ENCODE assay signal across 16 cellular contexts in genomic region chr20:63070301-63070625, GRCh38.
"Had no signal": no experiment of that assay in that cellular context is flagged by ENCODE, and none has a peak within 500 bp of the region (broad histone marks: within the 10 kb centered on the region; RNA-seq: fewer than 3 reads in every experiment).

No MANE protein-coding gene starts in this region.

- H3K27ac Mint-ChIP-seq: natural killer cell treated with Interleukin-12 subunit alpha and Interleukin-12 subunit beta and Interleukin-15 and Interleukin-18, amount 100 ng/mL, for 72 hours; neural progenitor cell; progenitor cell of endocrine pancreas had no signal

- H3K9me3 Mint-ChIP-seq: natural killer cell treated with Interleukin-12 subunit alpha and Interleukin-12 subunit beta and Interleukin-15 and Interleukin-18, amount 100 ng/mL, for 72 hours had no signal

- H3K36me3 Mint-ChIP-seq: natural killer cell treated with Interleukin-12 subunit alpha and Interleukin-12 subunit beta and Interleukin-15 and Interleukin-18, amount 100 ng/mL, for 72 hours had no signal

- DNase-seq: cortex of kidney; effector CD8-positive, alpha-beta T cell; foreskin melanocyte; kidney glomerular epithelial cell; stimulated activated CD4-positive, alpha-beta T cell treated with anti-CD3 and anti-CD28 coated beads, Interleukin-2, amount 100 ng/mL, for 24 hours; stimulated activated CD4-positive, alpha-beta T cell treated with anti-CD3 and anti-CD28 coated beads, Interleukin-4, amount 100 ng/mL, for 4 hours; stimulated activated naive CD4-positive, alpha-beta T cell; transverse colon had no signal

- H3K4me3 Mint-ChIP-seq: natural killer cell treated with Interleukin-12 subunit alpha and Interleukin-12 subunit beta and Interleukin-15 and Interleukin-18, amount 100 ng/mL, for 72 hours; neural progenitor cell had no signal

- H3K36me3 ChIP-seq: neural progenitor cell, ovary, stomach, thoracic aorta, transverse colon had no signal

- H3K9me3 ChIP-seq: thoracic aorta, transverse colon had no signal

- H3K27ac ChIP-seq: neural progenitor cell, ovary, stomach, thoracic aorta, transverse colon had no signal

- H3K4me3 ChIP-seq: dorsolateral prefrontal cortex, lung, neural progenitor cell, ovary, stomach, thoracic aorta, transverse colon had no signal

- H3K4me1 ChIP-seq: neural progenitor cell, transverse colon had no signal

- H3K27me3 ChIP-seq: ovary had no signal
